In the genomic region with DNA sequence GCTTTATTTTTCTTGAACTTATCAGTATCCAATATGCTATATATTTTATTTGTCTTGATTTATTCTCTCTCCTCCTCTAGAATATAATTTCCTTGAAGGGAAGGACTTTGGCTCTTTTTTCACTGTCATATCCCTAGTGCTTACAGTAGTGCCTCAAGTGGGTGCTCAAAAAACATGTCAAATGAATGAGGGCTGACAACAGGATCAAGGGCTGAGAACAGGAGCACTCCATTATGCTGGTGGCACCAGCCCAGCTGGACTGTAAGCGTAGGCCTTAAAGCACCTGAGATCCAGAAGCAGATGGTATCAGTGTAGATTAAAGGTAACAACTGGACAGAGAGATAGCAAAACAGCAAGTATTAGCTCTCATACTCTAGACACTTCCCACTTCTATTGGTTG, we compare ENCODE assay signal across 34 cellular contexts. TPM values are rescaled to one million over a fixed set of nuclear protein-coding genes. Genes with fewer than 3 reads are reported as not detected.
DNase-seq lines count a peak whose midpoint lies in the region; ATAC-seq and TF ChIP-seq lines count a peak whose summit lies in the region.
"Had no signal": no experiment of that assay in that cellular context is flagged by ENCODE, and none has a peak within 500 bp of the region (broad histone marks: within the 10 kb centered on the region; RNA-seq: fewer than 3 reads in every experiment).

No MANE protein-coding gene starts in this region.

- ATAC-seq in Panc1, result no peak
- ATAC-seq: mucosa of descending colon; natural killer cell; stimulated activated naive B cell treated with anti-CD40 and anti-IgM and Interleukin-4, amounts not matched to agents 10 μg/mL and 1 μg/mL and 100 μg/mL, for 72 hours had no signal

- peaks cover 2% of the 10 kb centered on the region for H3K4me1 ChIP-seq in Panc1 (ENCODE audit: control insufficient read depth, insufficient read depth, low read length)
- H3K4me1 ChIP-seq: Caco-2, heart left ventricle, SJCRH30, upper lobe of left lung had no signal

- intact Hi-C loops in Panc1 (cut with micrococcal nuclease; ENCODE audit: unreplicated experiment) (no loop called here), lower leg skin (cut with DNase I; ENCODE audit: low total_unique reads) (no loop called here)

- DNase-seq in NCI-H82 (lab: John Stamatoyannopoulos, UW) (peak; percentile 20), NCI-H82 treated with DMSO at 0.1 percent for 48 hours (lab: John Stamatoyannopoulos, UW; ENCODE audit: unreplicated experiment) (no peak), NCI-H187 treated with DMSO at 0.1 percent for 48 hours (lab: John Stamatoyannopoulos, UW) (peak; percentile 46), Panc1 (ENCODE audit: low read depth, low spot score) (no peak), nephron progenitor cell (no peak), lower leg skin (ENCODE audit: low spot score in 2 of 2) (no peak), H7 (no peak)
- no peak for DNase-seq in activated naive CD4-positive, alpha-beta T cell treated with Interleukin-2 at 50 U/mL for 16 hours
- DNase-seq: activated CD4-positive, alpha-beta T cell treated with anti-CD3 and anti-CD28 coated beads for 4 hours; activated CD8-positive, alpha-beta memory T cell treated with anti-CD3 and anti-CD28 coated beads for 24 hours; activated effector memory CD4-positive, alpha-beta T cell treated with anti-CD3 and anti-CD28 coated beads, Interleukin-2, amount 50 U/mL, for 16 hours; activated T-cell treated with anti-CD3 and anti-CD28 coated beads for 4 hours; adrenal gland; Caco-2; cerebellar nuclear complex; DMS79 treated with DMSO at 0.1 percent for 48 hours; foreskin melanocyte; GDM1; heart left ventricle; Karpas-422; kidney; mucosa of descending colon; natural killer cell; NCI-H146; NCI-H69; SJCRH30; stimulated activated naive B cell treated with anti-CD40 and anti-IgM and Interleukin-4, amounts not matched to agents 10 μg/mL and 1 μg/mL and 100 μg/mL, for 72 hours; substantia nigra; SW 1271; T1000; upper lobe of left lung had no signal

- POLR2A ChIA-PET in Panc1 (lab: Charles Lee), result no interaction called here

- no TSS peak for BruUV-seq in Panc1 (replicated peaks; lab: Mats Ljungman, UMichigan)

- H3K4me1 Mint-ChIP-seq in nephron progenitor cell, result peaks cover 33% of the 10 kb centered on the region
- H3K4me1 Mint-ChIP-seq: CD14-positive monocyte had no signal

- H3K27me3 Mint-ChIP-seq in nephron progenitor cell (ENCODE audit: low read depth, poor library complexity), result no peaks in the 10 kb centered on the region
- H3K27me3 Mint-ChIP-seq: stimulated activated naive B cell treated with anti-CD40 and anti-IgM and Interleukin-4, amounts not matched to agents 10 μg/mL and 1 μg/mL and 100 μg/mL, for 72 hours had no signal

- 79 to 96% methylated on average over 1 of the region's 1 CpG for WGBS in lower leg skin, 2 donors

- H3K4me3 ChIP-seq in Panc1 (ENCODE audit: low read depth in 2 of 2, low read length in 2 of 2), result no peak overlapping the region
- H3K4me3 ChIP-seq in lower leg skin (ENCODE audit: low read depth, poor library complexity, severe bottlenecking), result no peak overlapping the region
- no peak overlapping the region for H3K4me3 ChIP-seq in H7 (ENCODE audit: insufficient read depth, low read depth, low read length)
- H3K4me3 ChIP-seq: adrenal gland, heart left ventricle, lung, mucosa of descending colon, SJCRH30, upper lobe of left lung had no signal

- H3K27me3 ChIP-seq in Panc1 (ENCODE audit: control insufficient read depth, insufficient read depth, low read length) (no peaks in the 10 kb centered on the region), H7 (ENCODE audit: control insufficient read depth, insufficient read depth, low read length) (no peaks in the 10 kb centered on the region)
- H3K27me3 ChIP-seq: adrenal gland, heart left ventricle, SJCRH30, upper lobe of left lung had no signal

- no peak for TF ChIP-seq POLR2A in lower leg skin (IDR thresholded peaks at IDR 0.05)

- H3K4me3 Mint-ChIP-seq in nephron progenitor cell, result no peak overlapping the region
- H3K4me3 Mint-ChIP-seq: CD14-positive monocyte; natural killer cell; stimulated activated naive B cell treated with anti-CD40 and anti-IgM and Interleukin-4, amounts not matched to agents 10 μg/mL and 1 μg/mL and 100 μg/mL, for 72 hours had no signal

- H3K9me3 ChIP-seq in Panc1 (ENCODE audit: control insufficient read depth, insufficient read depth, low read depth, low read length), result no peaks in the 10 kb centered on the region
- H3K9me3 ChIP-seq: adrenal gland, Caco-2, heart left ventricle, mucosa of descending colon, SJCRH30, upper lobe of left lung had no signal

- CTCF ChIA-PET in Panc1 (lab: Charles Lee), result no interaction called here

- H3K27ac ChIP-seq in Panc1 (ENCODE audit: low read length), result peak overlapping the region; percentile 11; the same call in 1 of the 2 replicates
- H3K27ac ChIP-seq: adrenal gland, heart left ventricle, SJCRH30, upper lobe of left lung, VCaP had no signal

- in situ Hi-C loops in Panc1 (cut with HindIII; ENCODE audit: low pct_unique_long_range_greater_than_20kb, low sequenced_read_pairs), result no loop called here

- H3K36me3 ChIP-seq in Panc1 (ENCODE audit: control insufficient read depth, insufficient read depth, low read length) (no peaks in the 10 kb centered on the region), H7 (replicated peaks; ENCODE audit: control insufficient read depth, insufficient read depth, low read length) (no peaks in the 10 kb centered on the region)
- H3K36me3 ChIP-seq: adrenal gland, upper lobe of left lung had no signal

- peaks cover 52% of the 10 kb centered on the region for H3K36me3 Mint-ChIP-seq in nephron progenitor cell (ENCODE audit: low read depth)
- H3K36me3 Mint-ChIP-seq: natural killer cell had no signal

- peak overlapping the region; percentile 82 for H3K27ac Mint-ChIP-seq in nephron progenitor cell
- H3K27ac Mint-ChIP-seq: CD14-positive monocyte; natural killer cell; stimulated activated naive B cell treated with anti-CD40 and anti-IgM and Interleukin-4, amounts not matched to agents 10 μg/mL and 1 μg/mL and 100 μg/mL, for 72 hours had no signal

- H3K9me3 Mint-ChIP-seq in nephron progenitor cell, result no peaks in the 10 kb centered on the region
- H3K9me3 Mint-ChIP-seq: CD14-positive monocyte; natural killer cell; stimulated activated naive B cell treated with anti-CD40 and anti-IgM and Interleukin-4, amounts not matched to agents 10 μg/mL and 1 μg/mL and 100 μg/mL, for 72 hours had no signal

- TF ChIP-seq CTCF in Panc1 (IDR thresholded peaks at IDR 0.05), result no peak
- no peak for TF ChIP-seq CTCF in nephron progenitor cell (IDR thresholded peaks at IDR 0.05)
- no peak for TF ChIP-seq CTCF in lower leg skin (IDR thresholded peaks at IDR 0.05)

RNA-seq across cellular contexts. Expression of a gene that starts 46.3 kb away (rescaled TPM):
- total RNA-seq in Panc1 (2021; ENCODE audit: unreplicated experiment), result 47.0 TPM
- polyA plus RNA-seq in Panc1 (2012; ENCODE audit: insufficient read length), result 12.7 TPM
- 10 to 100 TPM in 2 of 4 donors, 1 to 10 TPM in 2; 6.7 to 10.2 (median 10.0) TPM for total RNA-seq in lower leg skin
- 28.0 and 38.1 TPM in 2 replicates for total RNA-seq in H7 (2014; rRNA removed; shearing (Covaris generic))

RNA-seq across cellular contexts. Expression of a gene that starts 46.4 kb away (rescaled TPM):
- total RNA-seq in Panc1 (2021; ENCODE audit: unreplicated experiment) (42.4 TPM), lower leg skin (10 to 100 TPM; 52.5 to 79.0 (median 61.5) TPM)
- polyA plus RNA-seq in Panc1 (2012; ENCODE audit: insufficient read length), result 19.8 TPM
- 39.9 and 52.3 TPM in 2 replicates for total RNA-seq in H7 (2014; rRNA removed; shearing (Covaris generic))

Comparison
In these comparisons a context has a peak if more than half of its experiments do, and no peak if none do; other contexts are left out.
1. DNase-seq: peak in NCI-H82 (single experiment) and NCI-H187 treated with DMSO at 0.1 percent for 48 hours (single experiment); none in NCI-H82 treated with DMSO at 0.1 percent for 48 hours (single experiment), Panc1 (single experiment), nephron progenitor cell (single experiment), lower leg skin (0 of 2), activated naive CD4-positive, alpha-beta T cell treated with Interleukin-2 at 50 U/mL for 16 hours (single experiment) and H7 (single experiment).